ENCODE assay signal across 14 cellular contexts in the genomic region with DNA sequence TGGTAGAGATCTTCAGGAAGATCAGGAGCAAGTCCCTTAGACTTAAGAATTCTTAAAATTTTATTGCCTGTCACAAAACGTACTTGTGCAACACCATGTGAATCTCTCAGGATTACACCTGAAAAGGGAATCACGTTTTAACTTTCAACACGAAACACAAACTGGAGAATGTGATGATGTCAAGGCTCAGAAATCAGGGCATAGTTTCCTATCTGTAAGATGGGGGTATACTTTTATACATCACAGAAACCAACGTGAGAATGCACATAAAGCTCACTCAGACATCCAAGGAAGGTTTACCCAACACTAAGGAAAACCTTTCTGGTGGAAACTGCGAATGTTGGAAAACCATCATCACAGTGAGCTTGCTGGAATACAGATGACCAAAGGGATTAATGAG. TPM values are rescaled to one million over a fixed set of nuclear protein-coding genes. Genes with fewer than 3 reads are reported as not detected.
A peak's percentile ranks its signal among the peaks of the same experiment; 100 is the strongest.
DNase-seq lines count a peak whose midpoint lies in the region; ATAC-seq, FAIRE-seq and TF ChIP-seq lines count a peak whose summit lies in the region.
"Had no signal": no experiment of that assay in that cellular context is flagged by ENCODE, and none has a peak within 500 bp of the region (broad histone marks: within the 10 kb centered on the region; RNA-seq: fewer than 3 reads in every experiment).

No MANE protein-coding gene starts in this region.

- intact Hi-C loops in GM12878 (cut with micrococcal nuclease; ENCODE audit: unreplicated experiment), result loop anchor here (5.0 kb wide), 1 partner anchor 128 kb away; no protein-coding TSS in a partner anchor

- no peak for FAIRE-seq in GM12878 (lab: Jason Lieb, UNC)
- FAIRE-seq: islet of Langerhans had no signal

- POLR2A ChIA-PET in GM12878 (lab: Charles Lee), result interaction anchor here (0.9 to 1.1 kb wide), 2 partner anchors 16 to 131 kb away, joined by 3 read pairs; no protein-coding TSS in a partner anchor

- in situ Hi-C loops in GM12878 (cut with MboI), result no loop called here

- peaks cover 42% of the 10 kb centered on the region for H3K79me2 ChIP-seq in GM12878 (ENCODE audit: control insufficient read depth, insufficient read depth, low read length)

- CTCF ChIA-PET in GM12878 (lab: Yijun Ruan, JAX), result interaction anchor here (0.8 to 2.6 kb wide), 6 partner anchors 13 to 255 kb away, joined by 3 to 10 read pairs (median 4); no protein-coding TSS in a partner anchor

- no peak for DNase-seq in GM12878 (ENCODE audit: low read depth, low spot score)
- DNase-seq in mesothelial cell of epicardium (ENCODE audit: low spot score in 2 of 2, unreplicated experiment in 2 of 2), result no peak
- no peak for DNase-seq in dermis blood vessel endothelial cell
- DNase-seq in NCI-H1105 treated with DMSO at 0.1 percent for 48 hours (lab: John Stamatoyannopoulos, UW), result no peak
- DNase-seq in DMS79 (lab: John Stamatoyannopoulos, UW), result no peak
- DNase-seq: NCI-H524 treated with DMSO at 0.1 percent for 48 hours, WERI-Rb-1 had no signal

- no peak for TF ChIP-seq CTCF in GM12878 (IDR thresholded peaks at IDR 0.05 in 2 of 3, conservative IDR thresholded peaks at IDR 0.05 in 1 of 3; ENCODE audit: control insufficient read depth in 2 of 3, extremely low read depth in 1 of 3, insufficient read depth in 1 of 3, low read depth in 3 of 3, low read length in 3 of 3)
- TF ChIP-seq CTCF in mesothelial cell of epicardium (IDR thresholded peaks at IDR 0.05; ENCODE audit: unreplicated experiment), result no peak

- peaks cover 16% of the 10 kb centered on the region for H3K36me3 Mint-ChIP-seq in mesothelial cell of epicardium

- peaks cover 23 to 56% (median 47%) of the 10 kb centered on the region in 11 experiments; a peak in 21 of 22 replicates for H4K20me1 ChIP-seq in BLaER1 treated with 17β-estradiol and CSF1 and Interleukin-3, amounts not matched to agents 10 nM and 100 nM
- H4K20me1 ChIP-seq in GM12878 (ENCODE audit: control insufficient read depth, insufficient read depth), result no peaks in the 10 kb centered on the region

- 93% methylated on average over 5 of the region's 5 CpGs for WGBS in HUES64
- 54% methylated on average over 5 of the region's 5 CpGs for WGBS in GM12878 (ENCODE audit: insufficient coverage, insufficient replicate concordance, low lambda C conversion rate, missing lambda C conversion rate)

- RAD21 ChIA-PET in GM12878 (lab: Charles Lee; ENCODE audit: unreplicated experiment), result interaction anchor here (0.9 to 1.1 kb wide), 2 partner anchors 139 to 173 kb away, joined by 3 read pairs; no protein-coding TSS in a partner anchor

- H3K4me3 ChIP-seq in BLaER1 treated with 17β-estradiol and CSF1 and Interleukin-3, amounts not matched to agents 10 nM and 100 nM, result peak overlapping the region in 9 of 10 experiments; percentile 85 to 99 (median 95); a peak in 18 of 20 replicates
- H3K4me3 ChIP-seq in HUES64 (ENCODE audit: low read length), result peak overlapping the region; percentile 76
- peak overlapping the region; percentile 84 for H3K4me3 ChIP-seq in GM12878

- H3K4me2 ChIP-seq in BLaER1 treated with 17β-estradiol and CSF1 and Interleukin-3, amounts not matched to agents 10 nM and 100 nM, result peak overlapping the region; percentile 85 to 98 (median 96)
- H3K4me2 ChIP-seq in GM12878 (ENCODE audit: control insufficient read depth, insufficient read depth), result peak overlapping the region; percentile 88

- no peak overlapping the region for H2AFZ ChIP-seq in GM12878 (ENCODE audit: control insufficient read depth, low read depth, low read length)

- H3K27me3 ChIP-seq in BLaER1 treated with 17β-estradiol and CSF1 and Interleukin-3, amounts not matched to agents 10 nM and 100 nM, result no peaks in the 10 kb centered on the region
- H3K27me3 ChIP-seq in HUES64 (ENCODE audit: insufficient read depth, low read length) (no peaks in the 10 kb centered on the region), GM12878 (replicated peaks in 1 of 2; ENCODE audit: control insufficient read depth in 2 of 2, insufficient read depth in 2 of 2, low read length in 1 of 2) (no peaks in the 10 kb centered on the region)
- H3K27me3 ChIP-seq: cardiac muscle cell, spleen had no signal

- peak overlapping the region; percentile 100 for H3K4me3 Mint-ChIP-seq in mesothelial cell of epicardium

- peaks cover 36% of the 10 kb centered on the region for H3K4me1 Mint-ChIP-seq in mesothelial cell of epicardium

- SMC1A ChIA-PET in GM12878 (lab: Charles Lee; ENCODE audit: uncharacterized antibody, unreplicated experiment), result interaction anchor here (0.8 to 2.2 kb wide), 7 partner anchors 12 to 309 kb away, joined by 3 to 7 read pairs (median 4); a partner anchor contains a TSS

- no peak for TF ChIP-seq RAD21 in GM12878 (IDR thresholded peaks at IDR 0.05; ENCODE audit: insufficient read depth, low read depth, low read length)

- peaks cover 22 to 46% (median 33%) of the 10 kb centered on the region in 10 experiments for H3K4me1 ChIP-seq in BLaER1 treated with 17β-estradiol and CSF1 and Interleukin-3, amounts not matched to agents 10 nM and 100 nM
- H3K4me1 ChIP-seq in HUES64 (ENCODE audit: insufficient read depth, low read length), result no peaks in the 10 kb centered on the region; the same call in 1 of the 2 replicates
- H3K4me1 ChIP-seq in GM12878 (ENCODE audit: control insufficient read depth, insufficient read depth, low read length), result no peaks in the 10 kb centered on the region; the same call in 1 of the 2 replicates

- H3K27ac Mint-ChIP-seq in mesothelial cell of epicardium, result peak overlapping the region; percentile 73

- H3K9me3 Mint-ChIP-seq in mesothelial cell of epicardium, result no peaks in the 10 kb centered on the region

- no peak for TF ChIP-seq EP300 in GM12878 (IDR thresholded peaks at IDR 0.05; ENCODE audit: borderline replicate concordance in 1 of 2, control insufficient read depth in 1 of 2, low read depth in 2 of 2, low read length in 2 of 2)

- H3K27ac ChIP-seq in BLaER1 treated with 17β-estradiol and CSF1 and Interleukin-3, amounts not matched to agents 10 nM and 100 nM, result peak overlapping the region in 7 of 11 experiments; percentile 96 to 100 (median 98); a peak in 7 of 22 replicates
- H3K27ac ChIP-seq in HUES64 (ENCODE audit: low read depth, low read length) (peak overlapping the region; percentile 61; the same call in 1 of the 2 replicates), GM12878 (ENCODE audit: control insufficient read depth, insufficient read depth) (no peak overlapping the region)
- H3K27ac ChIP-seq: cardiac muscle cell had no signal

- no peaks in the 10 kb centered on the region for H3K27me3 Mint-ChIP-seq in mesothelial cell of epicardium (ENCODE audit: low read depth)

- peak overlapping the region; percentile 93 to 100 (median 98) for H3K9ac ChIP-seq in BLaER1 treated with 17β-estradiol and CSF1 and Interleukin-3, amounts not matched to agents 10 nM and 100 nM
- H3K9ac ChIP-seq in HUES64 (ENCODE audit: low read depth, low read length), result peak overlapping the region; percentile 96; the same call in 1 of the 2 replicates
- H3K9ac ChIP-seq in GM12878 (ENCODE audit: control insufficient read depth, insufficient read depth, low read length), result peak overlapping the region; percentile 98

- TF ChIP-seq POLR2A in GM12878 (IDR thresholded peaks at IDR 0.05; ENCODE audit: low read depth, low read length), result no peak

- H3K9me3 ChIP-seq in BLaER1 treated with 17β-estradiol and CSF1 and Interleukin-3, amounts not matched to agents 10 nM and 100 nM (replicated peaks in 1 of 11), result no peaks in the 10 kb centered on the region
- H3K9me3 ChIP-seq in HUES64 (ENCODE audit: insufficient read depth, low read depth, low read length) (no peaks in the 10 kb centered on the region), GM12878 (replicated peaks; ENCODE audit: control insufficient read depth, insufficient read depth, low read length) (no peaks in the 10 kb centered on the region)
- H3K9me3 ChIP-seq: spleen, thoracic aorta had no signal

- peaks cover 39 to 52% (median 47%) of the 10 kb centered on the region in 11 experiments for H3K36me3 ChIP-seq in BLaER1 treated with 17β-estradiol and CSF1 and Interleukin-3, amounts not matched to agents 10 nM and 100 nM
- H3K36me3 ChIP-seq in HUES64 (ENCODE audit: insufficient read depth, low read length) (peaks cover 41% of the 10 kb centered on the region), GM12878 (ENCODE audit: control insufficient read depth in 2 of 2, insufficient read depth in 2 of 2, low read length in 1 of 2) (peaks cover 0 to 23% of the 10 kb centered on the region in 2 experiments; a peak in 2 of 4 replicates)

- BruUV-seq in GM12878 (replicated peaks; lab: Mats Ljungman, UMichigan), result no TSS peak

- ATAC-seq in GM12878, result no peak
- ATAC-seq in HG03342 (IDR thresholded peaks at IDR 0.05; ENCODE audit: unreplicated experiment), result no peak

TF ChIP-seq in GM12878, 131 proteins besides CTCF, POLR2A, EP300 and RAD21 (continues in another document):
- no peak for TF ChIP-seq DPF2 (IDR thresholded peaks at IDR 0.05)
- TF ChIP-seq POLR2AphosphoS5 (IDR thresholded peaks at IDR 0.05; ENCODE audit: low read length), result 0 out of 2 replicates have a peak, but pooled peaks have one; percentile 42
- TF ChIP-seq SMAD5 (IDR thresholded peaks at IDR 0.05; ENCODE audit: low read depth), result 0 out of 2 replicates have a peak, but pooled peaks have one; percentile 40

RNA-seq across cellular contexts. Expression of a gene that starts 2.0 kb away (rescaled TPM):
- 1,777 TPM for polyA plus RNA-seq in HUES64 (2013, experiment 1 of 2)
- 1,682 TPM for polyA plus RNA-seq in HUES64 (2013, experiment 2 of 2)
- total RNA-seq in GM12878 (2013; cell fraction: nucleolus; rRNA removed), result 290 and 297 TPM in 2 replicates
- 1,847 and 2,181 TPM in 2 replicates for total RNA-seq in GM12878 (2014; rRNA removed)
- 1,677 and 1,691 TPM in 2 replicates for total RNA-seq in GM12878 (2014; rRNA removed; fragmentation: Illumina TruSeq; extraction: Trizol)
- total RNA-seq in GM12878 (2021), result 1,514 and 1,539 TPM in 2 replicates
- 3,035 TPM for polyA plus RNA-seq in GM12878 (2011; ENCODE audit: low read depth)
- 1,641 and 1,836 TPM in 2 replicates for polyA plus RNA-seq in GM12878 (2011; rRNA removed)
- 1,423 and 1,787 TPM in 2 replicates for polyA plus RNA-seq in GM12878 (2011; cell fraction: cytosol; rRNA removed)
- polyA plus RNA-seq in GM12878 (2011; cell fraction: nucleus; rRNA removed), result 384 and 495 TPM in 2 replicates
- polyA plus RNA-seq in GM12878 (2012), result 3,263 and 3,331 TPM in 2 replicates
- polyA plus RNA-seq in GM12878 (2014; fragmentation: Illumina TruSeq; extraction: Trizol), result 1,719 and 1,844 TPM in 2 replicates
- 1,000 to 10,000 TPM; 4,150 to 4,753 TPM for polyA plus RNA-seq in GM12878 (2014; fragmentation: Nextera tagmentation; extraction: Ambion mirVana)
- polyA plus RNA-seq in GM12878 (2014; rRNA removed), result 2,041 and 2,143 TPM in 2 replicates
- 1,000 to 10,000 TPM; 2,207 to 2,259 TPM for polyA plus RNA-seq in GM12878 (2016; fragmentation: Nextera tagmentation; extraction: Ambion mirVana)
- 647 and 815 TPM in 2 replicates for polyA minus RNA-seq in GM12878 (2011; rRNA and poly(A)+ RNA removed)
- polyA minus RNA-seq in GM12878 (2011; cell fraction: cytosol; rRNA and poly(A)+ RNA removed), result 191 and 269 TPM in 2 replicates
- 206 and 295 TPM in 2 replicates for polyA minus RNA-seq in GM12878 (2011; cell fraction: nucleus; rRNA and poly(A)+ RNA removed)
- total RNA-seq in mesothelial cell of epicardium, result 929 to 970 TPM (median 934 TPM) in 3 replicates
- 753 and 1,143 TPM in 2 replicates for total RNA-seq in dermis blood vessel endothelial cell
